ENCODE assay signal across 33 cellular contexts in genomic region chr2:185242462-185242861, GRCh38.
"Had no signal": no experiment of that assay in that cellular context is flagged by ENCODE, and none has a peak within 500 bp of the region (broad histone marks: within the 10 kb centered on the region; RNA-seq: fewer than 3 reads in every experiment).

No MANE protein-coding gene starts in this region.

- H3K9me3 ChIP-seq: adrenal gland, ascending aorta, body of pancreas, breast epithelium had no signal

- ATAC-seq: activated naive CD4-positive, alpha-beta T cell treated with anti-CD3 and anti-CD28 coated beads, Interleukin-2, amount 50 U/mL, for 72 hours; activated naive CD8-positive, alpha-beta T cell treated with anti-CD3 and anti-CD28 coated beads, Interleukin-2, amount 50 U/mL, for 24 hours; activated T-cell treated with anti-CD3 and anti-CD28 coated beads, Interleukin-2, amount 50 U/mL, for 4 hours; activated T-cell treated with anti-CD3 and anti-CD28 coated beads, Interleukin-2, amount 50 U/mL, for 72 hours; activated T-helper 17 cell treated with anti-CD3 and anti-CD28 coated beads, Interleukin-2, amount 50 U/mL, for 72 hours; body of pancreas had no signal

- H3K36me3 ChIP-seq: adrenal gland, ascending aorta, brain microvascular endothelial cell, breast epithelium, cardiac muscle cell had no signal

- H3K4me3 ChIP-seq: adrenal gland, ascending aorta, body of pancreas, breast epithelium, cardiac muscle cell had no signal

- H3K27me3 ChIP-seq: adrenal gland, ascending aorta, body of pancreas, brain microvascular endothelial cell, breast epithelium, cardiac muscle cell had no signal

- H3K27ac ChIP-seq: adrenal gland, ascending aorta, body of pancreas, brain microvascular endothelial cell, breast epithelium, cardiac muscle cell had no signal

- H3K4me1 ChIP-seq: adrenal gland, ascending aorta, body of pancreas, breast epithelium had no signal

- FAIRE-seq: astrocyte, bronchial epithelial cell had no signal

- DNase-seq: activated effector memory CD4-positive, alpha-beta T cell treated with anti-CD3 and anti-CD28 coated beads, Interleukin-2, amount 50 U/mL, for 16 hours; activated effector memory CD4-positive, alpha-beta T cell treated with Interleukin-2 at 50 U/mL for 16 hours; activated gamma-delta T cell; activated gamma-delta T cell treated with Interleukin-2 at 50 U/mL for 16 hours; activated naive CD4-positive, alpha-beta T cell; activated naive CD4-positive, alpha-beta T cell treated with anti-CD3 and anti-CD28 coated beads for 36 hours; activated naive CD4-positive, alpha-beta T cell treated with anti-CD3 and anti-CD28 coated beads, Interleukin-2, amount 10 ng/mL, durations not matched to agents 7 days and 5 days; activated naive CD4-positive, alpha-beta T cell treated with anti-CD3 and anti-CD28 coated beads, Interleukin-2, amount 50 U/mL, for 16 hours; activated naive CD4-positive, alpha-beta T cell treated with Interleukin-2 at 50 U/mL for 16 hours; activated naive CD8-positive, alpha-beta T cell treated with anti-CD3 and anti-CD28 coated beads for 36 hours; activated naive CD8-positive, alpha-beta T cell treated with anti-CD3 and anti-CD28 coated beads, Interleukin-2, amount 10 ng/mL, durations not matched to agents 7 days and 5 days; activated naive CD8-positive, alpha-beta T cell treated with anti-CD3 and anti-CD28 coated beads, Interleukin-2, amount 50 U/mL, for 24 hours; activated T-cell treated with anti-CD3 and anti-CD28 coated beads, Interleukin-2, amount 50 U/mL, for 24 hours; activated T-cell treated with anti-CD3 and anti-CD28 coated beads, Interleukin-2, amount 50 U/mL, for 4 hours; activated T-cell treated with anti-CD3 and anti-CD28 coated beads, Interleukin-2, amount 50 U/mL, for 48 hours; activated T-cell treated with anti-CD3 and anti-CD28 coated beads, Interleukin-2, amount 50 U/mL, for 72 hours; adrenal gland; amniotic stem cell; amygdala; anterior cingulate cortex; aorta; body of pancreas; brain microvascular endothelial cell; caudate nucleus; central memory CD4-positive, alpha-beta T cell; cerebellar nuclear complex had no signal
